ENCODE assay signal across 18 cellular contexts in genomic region chr6:125231133-125231532, GRCh38.
DNase-seq lines count a peak whose midpoint lies in the region; ATAC-seq and TF ChIP-seq lines count a peak whose summit lies in the region.
"Had no signal": no experiment of that assay in that cellular context is flagged by ENCODE, and none has a peak within 500 bp of the region (broad histone marks: within the 10 kb centered on the region; RNA-seq: fewer than 3 reads in every experiment).

No MANE protein-coding gene starts in this region.

- DNase-seq in IMR-90: no peak
- DNase-seq in WTC11 (ENCODE audit: low spot score): no peak
- DNase-seq in mesothelial cell of epicardium (ENCODE audit: low spot score in 2 of 2, unreplicated experiment in 2 of 2): no peak
- DNase-seq in gastrocnemius medialis: peak; percentile 63 to 84
- DNase-seq in NCI-H2107 (lab: John Stamatoyannopoulos, UW): no peak
- DNase-seq: ACHN, AML-193, Caco-2, DMS153, H7, Kasumi-1, NCI-H1417, NCI-H187 treated with DMSO at 0.1 percent for 48 hours, NCI-H446 treated with DMSO at 0.1 percent for 48 hours, NCI-H774, PC-3 had no signal

- no peaks in the 10 kb centered on the region; the same call in 1 of the 2 replicates for H3K9me1 ChIP-seq in IMR-90 (ENCODE audit: insufficient read depth, low read length)

- peak overlapping the region; percentile 16; the same call in 1 of the 2 replicates for H2BK120ac ChIP-seq in IMR-90 (ENCODE audit: low read depth, low read length)

- H3K4me3 Mint-ChIP-seq in WTC11 (no peak overlapping the region), mesothelial cell of epicardium (peak overlapping the region; percentile 8)

- POLR2A ChIA-PET in IMR-90 (lab: Charles Lee; ENCODE audit: unreplicated experiment): no interaction called here
- POLR2A ChIA-PET in WTC11 (lab: Charles Lee): no interaction called here

- TF ChIP-seq POLR2A in IMR-90 (IDR thresholded peaks at IDR 0.05; ENCODE audit: low read depth, low read length) (no peak), gastrocnemius medialis (IDR thresholded peaks at IDR 0.05) (no peak)

- BruUV-seq in IMR-90 (replicated peaks; lab: Mats Ljungman, UMichigan): no TSS peak

- H3K27me3 Mint-ChIP-seq in WTC11 (ENCODE audit: low read depth): no peaks in the 10 kb centered on the region
- no peaks in the 10 kb centered on the region for H3K27me3 Mint-ChIP-seq in mesothelial cell of epicardium (ENCODE audit: low read depth)

- H3K4me1 ChIP-seq in IMR-90 (ENCODE audit: control insufficient read depth, insufficient read depth, low read length) (peaks cover 11% of the 10 kb centered on the region), gastrocnemius medialis (peaks cover 57 to 62% of the 10 kb centered on the region in 2 donors)

- H3K27me3 ChIP-seq in IMR-90 (ENCODE audit: control insufficient read depth, insufficient read depth, low read length): no peaks in the 10 kb centered on the region
- H3K27me3 ChIP-seq in gastrocnemius medialis: no peaks in the 10 kb centered on the region

- peak overlapping the region; percentile 72 for H2BK20ac ChIP-seq in IMR-90 (ENCODE audit: low read depth, low read length)

- no peaks in the 10 kb centered on the region for H3K36me3 ChIP-seq in IMR-90 (ENCODE audit: control insufficient read depth, insufficient read depth, low read length)
- H3K36me3 ChIP-seq in gastrocnemius medialis: no peaks in the 10 kb centered on the region

- H4K20me1 ChIP-seq in IMR-90 (ENCODE audit: insufficient read depth, low read length): no peaks in the 10 kb centered on the region

- H3K9me3 Mint-ChIP-seq in WTC11 (no peaks in the 10 kb centered on the region), mesothelial cell of epicardium (no peaks in the 10 kb centered on the region)

- peak overlapping the region; percentile 5 for H2BK5ac ChIP-seq in IMR-90 (ENCODE audit: low read depth, low read length, poor library complexity, severe bottlenecking)

- ATAC-seq in IMR-90 (ENCODE audit: low read depth) (no peak), WTC11 (peak; percentile 43), gastrocnemius medialis (peak; percentile 95 to 100), GM18870 (IDR thresholded peaks at IDR 0.05; ENCODE audit: unreplicated experiment) (no peak), HG03378 (IDR thresholded peaks at IDR 0.05; ENCODE audit: unreplicated experiment) (no peak)
- ATAC-seq: PC-3 had no signal

- peak overlapping the region in 1 of 2 experiments; percentile 13; a peak in 1 of 4 replicates for H4K8ac ChIP-seq in IMR-90 (ENCODE audit: low read depth in 2 of 2, low read length in 2 of 2)

- H3K36me3 Mint-ChIP-seq in WTC11: no peaks in the 10 kb centered on the region
- H3K36me3 Mint-ChIP-seq in mesothelial cell of epicardium: no peaks in the 10 kb centered on the region

- no peak overlapping the region; the same call in 1 of the 2 replicates for H3K4ac ChIP-seq in IMR-90 (ENCODE audit: low read depth, low read length)

- no peak overlapping the region for H3K56ac ChIP-seq in IMR-90 (ENCODE audit: extremely low read depth, insufficient read depth, low read length)

- H3K9me3 ChIP-seq in IMR-90 (ENCODE audit: control insufficient read depth, insufficient read depth, low read length): no peaks in the 10 kb centered on the region
- no peaks in the 10 kb centered on the region for H3K9me3 ChIP-seq in gastrocnemius medialis
- H3K9me3 ChIP-seq: Caco-2 had no signal

- H4K91ac ChIP-seq in IMR-90 (ENCODE audit: insufficient read depth, low read depth, low read length): peak overlapping the region; percentile 71; the same call in 1 of the 2 replicates

- in situ Hi-C loops in IMR-90 (cut with MboI; ENCODE audit: low sequenced_read_pairs) (no loop called here), gastrocnemius medialis (cut with MboI; ENCODE audit: low sequenced_read_pairs in 4 of 4) (no loop called here)

- no peak overlapping the region for H3K4me3 ChIP-seq in IMR-90 (ENCODE audit: insufficient read depth, low read depth, low read length)
- no peak overlapping the region for H3K4me3 ChIP-seq in gastrocnemius medialis

- TF ChIP-seq CTCF in IMR-90 (conservative IDR thresholded peaks at IDR 0.05; ENCODE audit: low read depth, low read length) (no peak), WTC11 (IDR thresholded peaks at IDR 0.05) (no peak), mesothelial cell of epicardium (IDR thresholded peaks at IDR 0.05; ENCODE audit: unreplicated experiment) (no peak), gastrocnemius medialis (IDR thresholded peaks at IDR 0.05 in 4 of 5, conservative IDR thresholded peaks at IDR 0.05 in 1 of 5) (no peak)

- H3K27ac ChIP-seq in IMR-90 (ENCODE audit: insufficient read depth, low read length) (no peak overlapping the region), gastrocnemius medialis (peak overlapping the region; percentile 63 to 82 (median 76))

- H2AFZ ChIP-seq in IMR-90 (replicated peaks; ENCODE audit: low read length, poor library complexity): no peak overlapping the region

- intact Hi-C loops in IMR-90 (cut with micrococcal nuclease): no loop called here
- intact Hi-C loops in gastrocnemius medialis (cut with DNase I; ENCODE audit: low total_unique reads): loop anchor here (5.0 kb wide), 1 partner anchor 61 kb away; no protein-coding TSS in a partner anchor

- H3K79me1 ChIP-seq in IMR-90 (ENCODE audit: low read depth in 1 of 2, low read length in 2 of 2): no peaks in the 10 kb centered on the region

- H3K27ac Mint-ChIP-seq in WTC11 (no peak overlapping the region), mesothelial cell of epicardium (peak overlapping the region; percentile 94)

- H3K9ac ChIP-seq in IMR-90 (ENCODE audit: low read depth, low read length): no peak overlapping the region

- H2BK15ac ChIP-seq in IMR-90 (ENCODE audit: low read depth, low read length): peak overlapping the region; percentile 60; the same call in 1 of the 3 replicates

- no peak overlapping the region for H3K14ac ChIP-seq in IMR-90 (replicated peaks; ENCODE audit: low read depth, low read length)

- H3K4me1 Mint-ChIP-seq in WTC11 (peaks cover 13% of the 10 kb centered on the region), mesothelial cell of epicardium (peaks cover 78% of the 10 kb centered on the region)

- no peak overlapping the region for H3K4me2 ChIP-seq in IMR-90 (ENCODE audit: low read depth, low read length)

- WGBS in IMR-90 (ENCODE audit: extremely low coverage in 2 of 2, insufficient read length in 1 of 2), 2 experiments: no CpG with 5 or more reads among the region's 1 CpG

- CTCF ChIA-PET in IMR-90 (lab: Yijun Ruan, JAX) (no interaction called here), WTC11 (lab: Charles Lee) (no interaction called here)

- peak overlapping the region; percentile 79; the same call in 1 of the 2 replicates for H4K5ac ChIP-seq in IMR-90 (ENCODE audit: low read depth, low read length)

- peak overlapping the region; percentile 2 for H2AK5ac ChIP-seq in IMR-90 (ENCODE audit: low read depth, low read length)

- dilution Hi-C loops in IMR-90 (cut with HindIII; ENCODE audit: low sequenced_read_pairs, unreplicated experiment): no loop called here

- no peak for TF ChIP-seq RAD21 in IMR-90 (IDR thresholded peaks at IDR 0.05; ENCODE audit: low read length)

- H3K23ac ChIP-seq in IMR-90 (ENCODE audit: low read depth, low read length): no peak overlapping the region

- no peak overlapping the region for H2AK9ac ChIP-seq in IMR-90 (replicated peaks; ENCODE audit: low read depth, low read length, poor library complexity)

- peak overlapping the region; percentile 37; the same call in 1 of the 2 replicates for H3K18ac ChIP-seq in IMR-90 (ENCODE audit: low read depth, low read length)

TF ChIP-seq in IMR-90, 13 proteins besides CTCF, POLR2A, EP300 and RAD21:
- no peak for TF ChIP-seq CEBPB (IDR thresholded peaks at IDR 0.05; ENCODE audit: low read depth, low read length)
- no peak for TF ChIP-seq MXI1 (IDR thresholded peaks at IDR 0.05; ENCODE audit: borderline replicate concordance, low read depth, low read length)
- TF ChIP-seq, protein P1, sequence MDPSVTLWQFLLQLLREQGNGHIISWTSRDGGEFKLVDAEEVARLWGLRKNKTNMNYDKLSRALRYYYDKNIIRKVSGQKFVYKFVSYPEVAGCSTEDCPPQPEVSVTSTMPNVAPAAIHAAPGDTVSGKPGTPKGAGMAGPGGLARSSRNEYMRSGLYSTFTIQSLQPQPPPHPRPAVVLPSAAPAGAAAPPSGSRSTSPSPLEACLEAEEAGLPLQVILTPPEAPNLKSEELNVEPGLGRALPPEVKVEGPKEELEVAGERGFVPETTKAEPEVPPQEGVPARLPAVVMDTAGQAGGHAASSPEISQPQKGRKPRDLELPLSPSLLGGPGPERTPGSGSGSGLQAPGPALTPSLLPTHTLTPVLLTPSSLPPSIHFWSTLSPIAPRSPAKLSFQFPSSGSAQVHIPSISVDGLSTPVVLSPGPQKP (IDR thresholded peaks at IDR 0.05; ENCODE audit: borderline replicate concordance, low read depth, low read length): no peak
- TF ChIP-seq MAFK (IDR thresholded peaks at IDR 0.05; ENCODE audit: low read depth, low read length): no peak
- TF ChIP-seq FOS (IDR thresholded peaks at IDR 0.05; ENCODE audit: low read depth, low read length): no peak
- TF ChIP-seq BHLHE40 (IDR thresholded peaks at IDR 0.05; ENCODE audit: low read depth, low read length): no peak
- TF ChIP-seq CHD1 (IDR thresholded peaks at IDR 0.05; ENCODE audit: low read depth, low read length): no peak

TF ChIP-seq in WTC11, 78 proteins besides CTCF, POLR2A, EP300 and RAD21:
- TF ChIP-seq ZNF121 (CRISPR knock-in tag; IDR thresholded peaks at IDR 0.05): no peak
- no peak for TF ChIP-seq GTF2I (CRISPR knock-in tag; conservative IDR thresholded peaks at IDR 0.05)
- no peak for TF ChIP-seq MYBL2 (CRISPR knock-in tag; IDR thresholded peaks at IDR 0.05)
- TF ChIP-seq ELF4 (CRISPR knock-in tag; IDR thresholded peaks at IDR 0.05; ENCODE audit: low read depth): no peak
- TF ChIP-seq NR2C2 (CRISPR knock-in tag; IDR thresholded peaks at IDR 0.05): no peak

Comparison
In these comparisons a context has a peak if more than half of its experiments do, and no peak if none do; other contexts are left out.
1. ATAC-seq: peak in WTC11 (single experiment) and gastrocnemius medialis (2 of 2); none in IMR-90 (single experiment), GM18870 (single experiment) and HG03378 (single experiment).
2. DNase-seq: peak in gastrocnemius medialis (2 of 2); none in IMR-90 (single experiment), WTC11 (single experiment), mesothelial cell of epicardium (0 of 2) and NCI-H2107 (single experiment).